ENCODE assay signal across 9 cellular contexts in genomic region chr15:37891754-37892368, GRCh38. TPM values are rescaled to one million over a fixed set of nuclear protein-coding genes. Genes with fewer than 3 reads are reported as not detected.
A peak's percentile ranks its signal among the peaks of the same experiment; 100 is the strongest.
DNase-seq lines count a peak whose midpoint lies in the region; ATAC-seq and TF ChIP-seq lines count a peak whose summit lies in the region.
"Had no signal": no experiment of that assay in that cellular context is flagged by ENCODE, and none has a peak within 500 bp of the region (broad histone marks: within the 10 kb centered on the region; RNA-seq: fewer than 3 reads in every experiment).

No MANE protein-coding gene starts in this region.

- H3K4me3 ChIP-seq in endodermal cell (ENCODE audit: low read length) = no peak overlapping the region
- no peak overlapping the region for H3K4me3 ChIP-seq in MG63
- H3K4me3 ChIP-seq: BLaER1 treated with 17β-estradiol and CSF1 and Interleukin-3, amounts not matched to agents 10 nM and 100 nM had no signal

- DNase-seq in DMS153 (lab: John Stamatoyannopoulos, UW) = peak; percentile 36
- DNase-seq in DMS153 treated with DMSO at 0.1 percent for 48 hours (lab: John Stamatoyannopoulos, UW; ENCODE audit: unreplicated experiment) = no peak
- peak; percentile 11 for DNase-seq in OCI-M2 (lab: John Stamatoyannopoulos, UW; ENCODE audit: unreplicated experiment)
- no peak for DNase-seq in endodermal cell
- peak; percentile 51 for DNase-seq in myocyte (ENCODE audit: low read depth)
- DNase-seq in MG63 = no peak

- H3K36me3 Mint-ChIP-seq in endodermal cell (ENCODE audit: low read depth) = no peaks in the 10 kb centered on the region

- H3K4me1 Mint-ChIP-seq in endodermal cell = peaks cover 4% of the 10 kb centered on the region

- ATAC-seq in HG02870 (IDR thresholded peaks at IDR 0.05; ENCODE audit: unreplicated experiment) (peak; percentile 47), HG03460 (IDR thresholded peaks at IDR 0.05; ENCODE audit: unreplicated experiment) (no peak)

- H3K27ac Mint-ChIP-seq in endodermal cell = peak overlapping the region; percentile 67

- H3K27me3 Mint-ChIP-seq in endodermal cell (ENCODE audit: insufficient read depth) = peaks cover 4% of the 10 kb centered on the region

- H3K36me3 ChIP-seq in endodermal cell (ENCODE audit: control insufficient read depth, insufficient read depth, low read length) = no peaks in the 10 kb centered on the region
- no peaks in the 10 kb centered on the region for H3K36me3 ChIP-seq in MG63
- H3K36me3 ChIP-seq: BLaER1 treated with 17β-estradiol and CSF1 and Interleukin-3, amounts not matched to agents 10 nM and 100 nM had no signal

- H3K9me3 ChIP-seq in endodermal cell (ENCODE audit: control insufficient read depth, low read length) (no peaks in the 10 kb centered on the region), MG63 (no peaks in the 10 kb centered on the region)
- H3K9me3 ChIP-seq: BLaER1 treated with 17β-estradiol and CSF1 and Interleukin-3, amounts not matched to agents 10 nM and 100 nM had no signal

- H3K9ac ChIP-seq in endodermal cell (ENCODE audit: extremely low read depth, low read length, poor library complexity, severe bottlenecking) = no peak overlapping the region
- H3K9ac ChIP-seq: BLaER1 treated with 17β-estradiol and CSF1 and Interleukin-3, amounts not matched to agents 10 nM and 100 nM had no signal

- H3K4me1 ChIP-seq in endodermal cell (ENCODE audit: control insufficient read depth, insufficient read depth, low read length) = no peaks in the 10 kb centered on the region

- H3K4me3 Mint-ChIP-seq in endodermal cell = no peak overlapping the region

- H3K9me3 Mint-ChIP-seq in endodermal cell = no peaks in the 10 kb centered on the region

- no peak overlapping the region for H3K27ac ChIP-seq in endodermal cell (ENCODE audit: low read depth, low read length)

- TF ChIP-seq CTCF in endodermal cell (conservative IDR thresholded peaks at IDR 0.05) = peak; percentile 92

- 72 to 88% methylated on average over 4 to 5 of the region's 5 CpGs for WGBS in endodermal cell (ENCODE audit: insufficient coverage in 1 of 2, insufficient read length in 1 of 2), 2 experiments

- H3K27me3 ChIP-seq in endodermal cell (ENCODE audit: control insufficient read depth, insufficient read depth, low read length, poor library complexity, severe bottlenecking) = no peaks in the 10 kb centered on the region
- H3K27me3 ChIP-seq in MG63 = no peaks in the 10 kb centered on the region
- H3K27me3 ChIP-seq: BLaER1 treated with 17β-estradiol and CSF1 and Interleukin-3, amounts not matched to agents 10 nM and 100 nM had no signal

RNA-seq across cellular contexts. Expression of gene TMCO5A, which starts 42.6 kb away (rescaled TPM):
- total RNA-seq in endodermal cell = not detected
- polyA plus RNA-seq in endodermal cell (2013, experiment 1 of 2) = not detected
- polyA plus RNA-seq in endodermal cell (2013, experiment 2 of 2) = not detected
- total RNA-seq in myocyte = not detected in 2 replicates
- not detected for polyA plus RNA-seq in myocyte (2012)
- total RNA-seq in MG63 (2014; rRNA removed; shearing (Covaris generic); ENCODE audit: low replicate concordance) = not detected in 2 replicates

Comparison
In these comparisons a context has a peak if more than half of its experiments do, and no peak if none do; other contexts are left out.
1. DNase-seq: peak in DMS153 (single experiment), OCI-M2 (single experiment) and myocyte (single experiment); none in DMS153 treated with DMSO at 0.1 percent for 48 hours (single experiment), endodermal cell (single experiment) and MG63 (single experiment).